1 cellular context compared by ENCODE assay signal in the genomic region with DNA sequence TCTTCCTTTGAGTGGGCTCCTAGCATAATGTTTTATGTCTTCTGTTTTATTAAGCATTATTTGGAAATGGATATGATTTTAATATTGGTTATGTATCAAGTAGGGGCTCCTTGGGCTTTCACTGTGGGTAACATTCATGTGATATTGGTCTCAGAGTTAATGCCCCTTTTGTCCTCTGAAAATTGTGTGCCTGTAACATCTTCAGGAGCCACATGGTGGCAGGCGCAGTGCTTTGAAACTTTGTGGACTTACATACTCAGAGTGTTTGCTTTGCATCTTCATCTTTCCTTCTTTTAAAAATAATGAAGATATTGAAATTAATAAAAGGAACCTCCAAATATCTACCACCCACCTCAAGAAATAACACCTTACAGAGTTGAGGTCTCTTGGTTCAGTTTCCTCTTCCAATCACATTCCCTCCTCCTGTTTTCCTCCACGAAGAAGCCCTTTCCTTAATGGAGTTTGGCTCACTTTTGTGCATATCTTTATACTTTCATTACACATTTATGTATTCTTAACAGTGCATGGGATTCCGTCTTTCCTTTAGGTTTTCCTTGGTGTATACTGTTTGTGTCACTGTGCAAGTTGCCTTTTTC.
A peak's percentile ranks its signal among the peaks of the same experiment; 100 is the strongest.
TF ChIP-seq lines count a peak whose summit lies in the region.

No MANE protein-coding gene starts in this region.

TF ChIP-seq in GM12878, 131 proteins besides CTCF, POLR2A, EP300 and RAD21 (continued from another document):
- TF ChIP-seq YY1 (IDR thresholded peaks at IDR 0.05; ENCODE audit: low read depth, low read length) = peak; percentile 42; the same call in 1 of the 2 replicates
- TF ChIP-seq CBX3 (IDR thresholded peaks at IDR 0.05; ENCODE audit: borderline replicate concordance, low read depth) = no peak
- TF ChIP-seq SMC3 (IDR thresholded peaks at IDR 0.05; ENCODE audit: borderline replicate concordance, low read length) = peak; percentile 91
- TF ChIP-seq CBFB (IDR thresholded peaks at IDR 0.05; ENCODE audit: low read depth) = no peak
TF ChIP-seq in GM12878: peak in this region for 7.
